ENCODE assay signal across 14 cellular contexts in the genomic region with DNA sequence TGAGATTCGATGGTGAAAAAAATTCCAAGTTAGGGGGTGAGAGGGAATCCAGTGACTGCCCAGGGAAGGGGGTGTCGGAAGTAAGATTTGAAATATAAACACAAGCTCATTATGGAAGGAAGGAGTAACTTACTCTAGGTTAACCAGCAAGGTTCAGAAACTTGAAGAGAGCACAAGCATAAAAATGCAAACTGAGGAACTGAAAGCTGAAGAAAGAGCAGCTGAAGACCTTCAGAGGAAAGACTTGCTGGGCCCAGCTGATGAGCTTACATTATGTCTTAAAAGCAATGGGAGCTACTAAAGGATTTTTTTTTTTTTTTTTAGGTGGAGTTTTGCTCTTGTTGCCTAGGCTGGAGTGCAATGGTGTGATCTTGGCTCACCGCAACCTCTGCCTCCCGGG.
DNase-seq lines count a peak whose midpoint lies in the region; ATAC-seq and TF ChIP-seq lines count a peak whose summit lies in the region.
"Had no signal": no experiment of that assay in that cellular context is flagged by ENCODE, and none has a peak within 500 bp of the region (broad histone marks: within the 10 kb centered on the region; RNA-seq: fewer than 3 reads in every experiment).

No MANE protein-coding gene starts in this region.

- 89 to 90% methylated on average over 4 of the region's 4 CpGs for WGBS in GM23248 (ENCODE audit: low coverage in 1 of 2, low lambda C conversion rate in 2 of 2, missing lambda C conversion rate in 2 of 2), 2 experiments

- H4K20me1 ChIP-seq in GM23248 (ENCODE audit: insufficient read depth), result no peaks in the 10 kb centered on the region

- H3K27me3 Mint-ChIP-seq in IgD-negative memory B cell (peaks cover 1% of the 10 kb centered on the region), T-cell (peaks cover 11 to 16% of the 10 kb centered on the region in 2 donors)

- H3F3A ChIP-seq in GM23248 (ENCODE audit: insufficient read depth), result no peaks in the 10 kb centered on the region

- H3K4me1 ChIP-seq in GM23248 (ENCODE audit: insufficient read depth), result no peaks in the 10 kb centered on the region
- H3K4me1 ChIP-seq: heart left ventricle had no signal

- peaks cover 10 to 15% (median 14%) of the 10 kb centered on the region in 3 donors for H3K4me1 Mint-ChIP-seq in IgD-negative memory B cell
- H3K4me1 Mint-ChIP-seq in T-cell, result peaks cover 0 to 6% (median 2%) of the 10 kb centered on the region in 3 donors

- no peak overlapping the region for H2AFZ ChIP-seq in GM23248

- H3K9ac ChIP-seq in GM23248, result no peak overlapping the region

- TF ChIP-seq CTCF in GM10266 (IDR thresholded peaks at IDR 0.05; ENCODE audit: control insufficient read depth, insufficient read depth, low read depth, missing control alignments), result no peak
- no peak for TF ChIP-seq CTCF in WERI-Rb-1 (IDR thresholded peaks at IDR 0.05; ENCODE audit: low read depth, low read length)

- H3K4me2 ChIP-seq in GM23248 (ENCODE audit: unreplicated experiment), result no peak overlapping the region

- H3K27me3 ChIP-seq in GM23248 (replicated peaks; ENCODE audit: insufficient read depth), result no peaks in the 10 kb centered on the region
- H3K27me3 ChIP-seq in WERI-Rb-1 (ENCODE audit: insufficient read depth, low read depth, severe bottlenecking), result no peaks in the 10 kb centered on the region

- no peak overlapping the region for H3K27ac ChIP-seq in GM23248
- no peak overlapping the region for H3K27ac ChIP-seq in WERI-Rb-1
- H3K27ac ChIP-seq: heart left ventricle had no signal

- H3K4me3 ChIP-seq in GM23248 (no peak overlapping the region), WERI-Rb-1 (ENCODE audit: low read depth, low read length) (no peak overlapping the region)
- H3K4me3 ChIP-seq: heart left ventricle, lung had no signal

- H3K9me3 Mint-ChIP-seq in IgD-negative memory B cell (no peaks in the 10 kb centered on the region), T-cell (no peaks in the 10 kb centered on the region)

- H3K27ac Mint-ChIP-seq in IgD-negative memory B cell (peak overlapping the region in 1 of 3 donors; percentile 3), T-cell (no peak overlapping the region)

- CTCF ChIA-PET in T-cell (lab: Charles Lee), result interaction anchor here in 1 of 2 donors (0.7 to 1.1 kb wide), 2 partner anchors 10 to 22 kb away, joined by 5 to 8 read pairs; no protein-coding TSS in a partner anchor

- POLR2A ChIA-PET in T-cell (lab: Charles Lee), result interaction anchor here in 1 of 2 donors (0.6 kb wide), 1 partner anchor 490 kb away, joined by 7 read pairs; no protein-coding TSS in a partner anchor

- H3K36me3 ChIP-seq in GM23248 (ENCODE audit: low read depth) (no peaks in the 10 kb centered on the region), WERI-Rb-1 (no peaks in the 10 kb centered on the region)
- H3K36me3 ChIP-seq: heart left ventricle had no signal

- no peaks in the 10 kb centered on the region for H3K9me2 ChIP-seq in GM23248 (ENCODE audit: insufficient read depth)

- no peaks in the 10 kb centered on the region for H3K79me2 ChIP-seq in GM23248 (ENCODE audit: insufficient read depth)

- no peaks in the 10 kb centered on the region for H3K9me3 ChIP-seq in GM23248 (ENCODE audit: low read depth)
- no peaks in the 10 kb centered on the region for H3K9me3 ChIP-seq in WERI-Rb-1 (ENCODE audit: severe bottlenecking)
- H3K9me3 ChIP-seq: heart left ventricle had no signal

- peak; percentile 55 for DNase-seq in GM10266 (ENCODE audit: extremely low spot score)
- no peak for DNase-seq in GM23248
- DNase-seq in EL, result no peak
- DNase-seq in WERI-Rb-1, result no peak
- DNase-seq in T-cell, result no peak
- DNase-seq: DMS79 treated with DMSO at 0.1 percent for 48 hours; effector CD8-positive, alpha-beta T cell; heart left ventricle; NCI-H345; stimulated activated CD4-positive, alpha-beta T cell treated with anti-CD3 and anti-CD28 coated beads, Interleukin-1b, Interleukin-23, amount 100 ng/mL, for 48 hours had no signal

- H3K36me3 Mint-ChIP-seq in IgD-negative memory B cell (no peaks in the 10 kb centered on the region), T-cell (no peaks in the 10 kb centered on the region)

- in situ Hi-C loops in GM23248 (cut with MboI), result no loop called here

- ATAC-seq in GM19372 (IDR thresholded peaks at IDR 0.05; ENCODE audit: low read depth, unreplicated experiment), result peak; percentile 78
- peak; percentile 87 for ATAC-seq in HG02798 (IDR thresholded peaks at IDR 0.05; ENCODE audit: poor library complexity, unreplicated experiment)
- no peak for ATAC-seq in T-cell (replicated peaks in 1 of 4)
- ATAC-seq: heart left ventricle had no signal

- peak overlapping the region; percentile 31 to 88 (median 71) for H3K4me3 Mint-ChIP-seq in IgD-negative memory B cell
- no peak overlapping the region for H3K4me3 Mint-ChIP-seq in T-cell

Comparison
In these comparisons a context has a peak if more than half of its experiments do, and no peak if none do; other contexts are left out.
1. ATAC-seq: peak in GM19372 (single experiment) and HG02798 (single experiment); none in T-cell (0 of 4).
2. H3K4me3 Mint-ChIP-seq: peak in IgD-negative memory B cell (4 of 4); none in T-cell (0 of 3).